17 cellular contexts compared by ENCODE assay signal in genomic region chr10:6597478-6597877, GRCh38. TPM values are rescaled to one million over a fixed set of nuclear protein-coding genes. Genes with fewer than 3 reads are reported as not detected.
"Had no signal": no experiment of that assay in that cellular context is flagged by ENCODE, and none has a peak within 500 bp of the region (broad histone marks: within the 10 kb centered on the region; RNA-seq: fewer than 3 reads in every experiment).

No MANE protein-coding gene starts in this region.

- DNase-seq: activated B cell treated with CpG ODN at 0.5 μM for 24 hours; activated CD8-positive, alpha-beta memory T cell treated with anti-CD3 and anti-CD28 coated beads for 24 hours; activated T-cell treated with anti-CD3 and anti-CD28 coated beads, Interleukin-2, amount 50 U/mL, for 4 hours; aorta; esophagus squamous epithelium; foreskin keratinocyte; immature natural killer cell; lower lobe of right lung; midbrain; naive B cell; nucleus accumbens; right cardiac atrium; trophoblast cell had no signal

- H3K9me3 ChIP-seq: breast epithelium, esophagus squamous epithelium, lower lobe of right lung had no signal

- H3K4me3 Mint-ChIP-seq: activated B cell treated with CpG ODN at 0.5 μM for 24 hours; activated T-cell treated with anti-CD3 and anti-CD28 coated beads, Interleukin-2, amount 50 U/mL, for 4 hours; immature natural killer cell; naive B cell; stimulated activated memory B cell treated with anti-CD40 and anti-IgM and Interleukin-4, amounts not matched to agents 10 μg/mL and 1 μg/mL and 100 μg/mL, for 72 hours had no signal

- H3K27ac Mint-ChIP-seq: activated B cell treated with CpG ODN at 0.5 μM for 24 hours; immature natural killer cell; stimulated activated memory B cell treated with anti-CD40 and anti-IgM and Interleukin-4, amounts not matched to agents 10 μg/mL and 1 μg/mL and 100 μg/mL, for 72 hours had no signal

- ATAC-seq: activated T-cell treated with anti-CD3 and anti-CD28 coated beads, Interleukin-2, amount 50 U/mL, for 4 hours; foreskin keratinocyte; lower lobe of right lung; right cardiac atrium; stimulated activated memory B cell treated with anti-CD40 and anti-IgM and Interleukin-4, amounts not matched to agents 10 μg/mL and 1 μg/mL and 100 μg/mL, for 72 hours had no signal

- H3K4me3 ChIP-seq: breast epithelium, esophagus squamous epithelium, lower lobe of right lung, smooth muscle cell had no signal

- H3K36me3 ChIP-seq: breast epithelium, esophagus squamous epithelium, lower lobe of right lung had no signal

- H3K4me1 ChIP-seq: breast epithelium, esophagus squamous epithelium, lower lobe of right lung had no signal

- H3K9me3 Mint-ChIP-seq: activated B cell treated with CpG ODN at 0.5 μM for 24 hours, immature natural killer cell had no signal

- H3K36me3 Mint-ChIP-seq: naive B cell; stimulated activated memory B cell treated with anti-CD40 and anti-IgM and Interleukin-4, amounts not matched to agents 10 μg/mL and 1 μg/mL and 100 μg/mL, for 72 hours had no signal

- H3K27me3 ChIP-seq: breast epithelium, esophagus squamous epithelium, foreskin keratinocyte had no signal

- H3K27ac ChIP-seq: breast epithelium, esophagus squamous epithelium, foreskin keratinocyte, lower lobe of right lung had no signal

RNA-seq across cellular contexts. Expression of gene PRKCQ, which starts 17.4 kb away (rescaled TPM):
- total RNA-seq: SK-MEL-5 had no signal
